In genomic region chr12:50082644-50083043, GRCh38 we compare ENCODE assay signal across 18 cellular contexts. TPM values are rescaled to one million over a fixed set of nuclear protein-coding genes. Genes with fewer than 3 reads are reported as not detected.
DNase-seq lines count a peak whose midpoint lies in the region; ATAC-seq lines count a peak whose summit lies in the region.
"Had no signal": no experiment of that assay in that cellular context is flagged by ENCODE, and none has a peak within 500 bp of the region (broad histone marks: within the 10 kb centered on the region; RNA-seq: fewer than 3 reads in every experiment).

No MANE protein-coding gene starts in this region.

- in situ Hi-C loops in G401 (cut with HindIII; ENCODE audit: low sequenced_read_pairs) = no loop called here

- ATAC-seq in stimulated activated naive CD8-positive, alpha-beta T cell treated with anti-CD3 and anti-CD28 coated beads, Interleukin-15, Interleukin-2, amounts not matched to agents 100 U/mL and 50 U/mL, for 24 hours = peak; percentile 13
- ATAC-seq in stimulated activated naive CD8-positive, alpha-beta T cell treated with anti-CD3 and anti-CD28 coated beads, Interleukin-15, amount 100 ng/mL, for 72 hours = no peak
- ATAC-seq in activated T-helper 17 cell treated with anti-CD3 and anti-CD28 coated beads, Interleukin-2, amount 50 U/mL, for 72 hours (replicated peaks) = no peak
- ATAC-seq in GM21526 (IDR thresholded peaks at IDR 0.05; ENCODE audit: low FRiP score, unreplicated experiment) (no peak), GM19324 (IDR thresholded peaks at IDR 0.05; ENCODE audit: low FRiP score, unreplicated experiment) (no peak)
- ATAC-seq: lower lobe of right lung had no signal

- no peak for DNase-seq in stimulated activated naive CD8-positive, alpha-beta T cell treated with anti-CD3 and anti-CD28 coated beads, Interleukin-15, Interleukin-2, amounts not matched to agents 100 U/mL and 50 U/mL, for 24 hours
- no peak for DNase-seq in stimulated activated naive CD8-positive, alpha-beta T cell treated with anti-CD3 and anti-CD28 coated beads, Interleukin-15, amount 100 ng/mL, for 72 hours
- peak; percentile 54 for DNase-seq in mucosa of gallbladder (ENCODE audit: low spot score)
- DNase-seq in GM19240 (ENCODE audit: insufficient read length, low spot score) = no peak
- no peak for DNase-seq in G401 (ENCODE audit: low spot score)
- DNase-seq: activated naive CD4-positive, alpha-beta T cell treated with Interleukin-2 at 50 U/mL for 16 hours; DMS79; endodermal cell; NCI-H1694 treated with DMSO at 0.1 percent for 48 hours; NCI-H524; OCI-M1; SK-N-SH; stimulated activated CD4-positive, alpha-beta T cell treated with anti-CD3 and anti-CD28 coated beads, Interleukin-4, amount 100 ng/mL, for 24 hours; upper lobe of left lung had no signal

- H3K36me3 Mint-ChIP-seq in activated T-helper 17 cell treated with anti-CD3 and anti-CD28 coated beads, Interleukin-2, amount 50 U/mL, for 72 hours (ENCODE audit: low read depth) = peaks cover 15% of the 10 kb centered on the region

- no peak overlapping the region for H3K4me3 Mint-ChIP-seq in stimulated activated naive CD8-positive, alpha-beta T cell treated with anti-CD3 and anti-CD28 coated beads, Interleukin-15, amount 100 ng/mL, for 72 hours
- H3K4me3 Mint-ChIP-seq in activated T-helper 17 cell treated with anti-CD3 and anti-CD28 coated beads, Interleukin-2, amount 50 U/mL, for 72 hours = no peak overlapping the region

- peaks cover 35% of the 10 kb centered on the region for H3K4me1 Mint-ChIP-seq in stimulated activated naive CD8-positive, alpha-beta T cell treated with anti-CD3 and anti-CD28 coated beads, Interleukin-15, amount 100 ng/mL, for 72 hours
- peaks cover 20% of the 10 kb centered on the region for H3K4me1 Mint-ChIP-seq in activated T-helper 17 cell treated with anti-CD3 and anti-CD28 coated beads, Interleukin-2, amount 50 U/mL, for 72 hours

- H3K27ac Mint-ChIP-seq in stimulated activated naive CD8-positive, alpha-beta T cell treated with anti-CD3 and anti-CD28 coated beads, Interleukin-15, amount 100 ng/mL, for 72 hours = no peak overlapping the region
- H3K27ac Mint-ChIP-seq in activated T-helper 17 cell treated with anti-CD3 and anti-CD28 coated beads, Interleukin-2, amount 50 U/mL, for 72 hours = peak overlapping the region; percentile 38
- H3K27ac Mint-ChIP-seq: endodermal cell had no signal

- H3K27me3 Mint-ChIP-seq in stimulated activated naive CD8-positive, alpha-beta T cell treated with anti-CD3 and anti-CD28 coated beads, Interleukin-15, amount 100 ng/mL, for 72 hours = no peaks in the 10 kb centered on the region
- no peaks in the 10 kb centered on the region for H3K27me3 Mint-ChIP-seq in activated T-helper 17 cell treated with anti-CD3 and anti-CD28 coated beads, Interleukin-2, amount 50 U/mL, for 72 hours

- no peaks in the 10 kb centered on the region for H3K9me3 Mint-ChIP-seq in stimulated activated naive CD8-positive, alpha-beta T cell treated with anti-CD3 and anti-CD28 coated beads, Interleukin-15, amount 100 ng/mL, for 72 hours
- H3K9me3 Mint-ChIP-seq in activated T-helper 17 cell treated with anti-CD3 and anti-CD28 coated beads, Interleukin-2, amount 50 U/mL, for 72 hours = no peaks in the 10 kb centered on the region
- H3K9me3 Mint-ChIP-seq: endodermal cell had no signal

RNA-seq across cellular contexts. Expression of gene SMARCD1, which starts 2.5 kb away (rescaled TPM):
- total RNA-seq in activated T-helper 17 cell treated with anti-CD3 and anti-CD28 coated beads, Interleukin-2, amount 50 U/mL, for 72 hours = 10 to 100 TPM; 29.4 to 57.3 TPM
- 49.5 TPM for total RNA-seq in mucosa of gallbladder
- 39.1 and 68.1 TPM in 2 replicates for total RNA-seq in G401 (2014; rRNA removed; shearing (Covaris generic))

RNA-seq across cellular contexts. Expression of gene GPD1, which starts 21.2 kb away (rescaled TPM):
- total RNA-seq in activated T-helper 17 cell treated with anti-CD3 and anti-CD28 coated beads, Interleukin-2, amount 50 U/mL, for 72 hours = under 1 TPM in 1 of 2 donors, not detected in 1; 0.35 TPM
- 21.5 TPM for total RNA-seq in mucosa of gallbladder
- not detected in 2 replicates for total RNA-seq in G401 (2014; rRNA removed; shearing (Covaris generic))

RNA-seq across cellular contexts. Expression of gene ASIC1, which starts 25.2 kb away (rescaled TPM):
- 1 to 10 TPM in 1 of 2 donors, under 1 TPM in 1; 0.53 to 1.4 TPM for total RNA-seq in activated T-helper 17 cell treated with anti-CD3 and anti-CD28 coated beads, Interleukin-2, amount 50 U/mL, for 72 hours
- 4.1 TPM for total RNA-seq in mucosa of gallbladder
- 9.2 and 13.1 TPM in 2 replicates for total RNA-seq in G401 (2014; rRNA removed; shearing (Covaris generic))

RNA-seq across cellular contexts. Expression of gene COX14, which starts 29.4 kb away (rescaled TPM):
- total RNA-seq in activated T-helper 17 cell treated with anti-CD3 and anti-CD28 coated beads, Interleukin-2, amount 50 U/mL, for 72 hours = 10 to 100 TPM; 29.8 to 55.5 TPM
- 80.5 TPM for total RNA-seq in mucosa of gallbladder
- 59.1 and 93.0 TPM in 2 replicates for total RNA-seq in G401 (2014; rRNA removed; shearing (Covaris generic))

RNA-seq across cellular contexts. Expression of gene RACGAP1, which starts 57.4 kb away (rescaled TPM):
- total RNA-seq in activated T-helper 17 cell treated with anti-CD3 and anti-CD28 coated beads, Interleukin-2, amount 50 U/mL, for 72 hours = 100 to 1,000 TPM; 132 to 145 TPM
- 16.6 TPM for total RNA-seq in mucosa of gallbladder
- 115 and 125 TPM in 2 replicates for total RNA-seq in G401 (2014; rRNA removed; shearing (Covaris generic))

Comparison
In these comparisons a context has a peak if more than half of its experiments do, and no peak if none do; other contexts are left out.
1. RNA of gene GPD1, which starts 21.2 kb away (total RNA-seq): 21.5 TPM in mucosa of gallbladder (single experiment); 0.35 TPM in activated T-helper 17 cell treated with anti-CD3 and anti-CD28 coated beads, Interleukin-2, amount 50 U/mL, for 72 hours and not detected in G401; every median in the first group is over 10 times any median in the second.